In the genomic region with DNA sequence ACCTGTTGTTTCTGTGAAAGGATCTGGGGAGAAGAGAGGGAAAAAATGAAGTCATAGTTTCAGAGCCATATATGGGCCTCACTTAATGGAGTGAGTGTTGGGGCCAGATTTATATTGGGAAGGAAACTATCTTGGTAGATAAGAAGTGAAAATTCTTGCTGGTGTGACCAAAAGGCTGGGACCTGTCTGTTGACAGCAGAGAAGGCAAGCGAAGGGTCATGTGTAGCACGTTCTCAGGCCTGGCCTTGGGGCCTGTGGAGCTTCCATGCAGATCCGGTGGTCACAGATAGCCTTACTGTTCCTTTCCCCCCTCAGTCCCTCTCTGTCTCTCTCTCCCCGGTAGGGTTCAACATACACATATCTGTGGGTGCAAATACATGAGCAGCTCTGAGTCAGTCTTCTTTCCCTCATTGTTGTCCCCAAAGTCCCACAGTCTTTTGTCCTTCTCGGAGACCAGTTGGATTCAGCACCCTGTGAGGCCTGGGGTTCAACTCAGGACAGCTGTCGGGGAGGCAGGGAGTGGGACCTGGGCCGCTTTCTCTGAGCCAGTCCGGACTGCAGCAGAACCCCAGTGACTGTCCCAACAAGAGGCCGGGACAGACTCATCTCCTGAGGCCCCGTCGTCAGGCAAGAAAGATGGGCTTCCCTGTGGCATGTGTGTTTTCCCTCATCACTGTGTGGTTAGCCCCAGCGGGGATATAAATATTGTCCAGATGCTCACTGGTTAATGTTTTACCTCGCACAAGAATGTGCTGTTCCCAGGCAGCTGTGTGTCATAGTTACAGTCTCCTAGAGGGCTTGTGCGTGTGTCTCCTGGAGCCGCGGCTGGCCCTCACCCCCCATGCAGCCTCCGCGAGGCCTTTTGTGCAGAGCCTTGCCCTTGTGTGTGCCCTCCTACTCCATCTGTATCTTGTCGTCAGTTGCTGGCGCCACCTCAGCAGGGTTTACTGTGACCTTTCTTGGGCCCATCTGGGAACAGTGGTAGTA, we compare ENCODE assay signal across 14 cellular contexts. TPM values are rescaled to one million over a fixed set of nuclear protein-coding genes. Genes with fewer than 3 reads are reported as not detected.
A peak's percentile ranks its signal among the peaks of the same experiment; 100 is the strongest.
DNase-seq lines count a peak whose midpoint lies in the region; ATAC-seq and TF ChIP-seq lines count a peak whose summit lies in the region.
"Had no signal": no experiment of that assay in that cellular context is flagged by ENCODE, and none has a peak within 500 bp of the region (broad histone marks: within the 10 kb centered on the region; RNA-seq: fewer than 3 reads in every experiment).

No MANE protein-coding gene starts in this region.

- H3K27ac ChIP-seq in Peyer's patch (peak overlapping the region in 3 of 4 donors; percentile 55 to 87 (median 74)), heart right ventricle (peak overlapping the region; percentile 75 to 96 (median 86))

- H3K36me3 ChIP-seq in Peyer's patch (no peaks in the 10 kb centered on the region), heart right ventricle (no peaks in the 10 kb centered on the region)

- H3K9me3 ChIP-seq in Peyer's patch = no peaks in the 10 kb centered on the region
- H3K9me3 ChIP-seq in heart right ventricle = no peaks in the 10 kb centered on the region

- H3K4me1 ChIP-seq in Peyer's patch (peaks cover 0 to 34% (median 2%) of the 10 kb centered on the region in 4 donors), heart right ventricle (peaks cover 0 to 69% (median 20%) of the 10 kb centered on the region in 9 donors)

- H3K27ac Mint-ChIP-seq in osteocyte (ENCODE audit: unreplicated experiment) = peak overlapping the region; percentile 48
- H3K27ac Mint-ChIP-seq: activated naive CD8-positive, alpha-beta T cell; CD4-positive, alpha-beta T cell had no signal

- H3K4me3 ChIP-seq in Peyer's patch (no peak overlapping the region), heart right ventricle (no peak overlapping the region)

- peaks cover 4% of the 10 kb centered on the region for H3K27me3 Mint-ChIP-seq in osteocyte (ENCODE audit: unreplicated experiment)
- H3K27me3 Mint-ChIP-seq: CD4-positive, alpha-beta T cell had no signal

- intact Hi-C loops in heart right ventricle (cut with DNase I) = loop anchor here in 2 of 10 donors (2.0 to 5.0 kb wide), 3 partner anchors 33 to 60 kb away; a partner anchor contains a TSS

- peak in 1 of 2 donors; percentile 44 for TF ChIP-seq POLR2A in Peyer's patch (IDR thresholded peaks at IDR 0.05)

- TF ChIP-seq CTCF in Peyer's patch (IDR thresholded peaks at IDR 0.05) (peak in 3 of 6 experiments; percentile 3 to 5 (median 5)), heart right ventricle (IDR thresholded peaks at IDR 0.05) (no peak), osteocyte (IDR thresholded peaks at IDR 0.05) (no peak)

- in situ Hi-C loops in Caki2 (cut with HindIII; ENCODE audit: low pct_unique_long_range_greater_than_20kb, low sequenced_read_pairs) = no loop called here

- H3K4me1 Mint-ChIP-seq in osteocyte (ENCODE audit: unreplicated experiment) = peaks cover 6% of the 10 kb centered on the region

- no peaks in the 10 kb centered on the region for H3K36me3 Mint-ChIP-seq in osteocyte (ENCODE audit: unreplicated experiment)
- H3K36me3 Mint-ChIP-seq: activated naive CD8-positive, alpha-beta T cell; naive B cell had no signal

- no peak overlapping the region for H3K4me3 Mint-ChIP-seq in osteocyte (ENCODE audit: unreplicated experiment)
- H3K4me3 Mint-ChIP-seq: activated naive CD8-positive, alpha-beta T cell; CD4-positive, alpha-beta T cell; naive B cell had no signal

- DNase-seq in Caki2 (ENCODE audit: low read depth) = peak; percentile 81
- peak in 2 of 3 donors; percentile 67 to 70 for DNase-seq in Peyer's patch
- peak; percentile 44 to 52 for DNase-seq in heart right ventricle
- DNase-seq in osteocyte (ENCODE audit: extremely low spot score, unreplicated experiment) = no peak
- no peak for DNase-seq in NCI-H446 (lab: John Stamatoyannopoulos, UW)
- DNase-seq in activated gamma-delta T cell (lab: John Stamatoyannopoulos, UW) = no peak
- no peak for DNase-seq in NCI-H774 (lab: John Stamatoyannopoulos, UW)
- DNase-seq: CD4-positive, alpha-beta T cell; effector memory CD4-positive, alpha-beta T cell; GOT3; naive B cell; NCI-H2029 treated with DMSO at 0.1 percent for 48 hours had no signal

- 41 to 58% methylated on average over 20 of the region's 20 CpGs for WGBS in heart right ventricle, 2 donors

- H3K9me3 Mint-ChIP-seq in osteocyte (ENCODE audit: unreplicated experiment) = no peaks in the 10 kb centered on the region
- H3K9me3 Mint-ChIP-seq: CD4-positive, alpha-beta T cell; naive B cell had no signal

- peak; percentile 65 to 86 (median 78) for ATAC-seq in heart right ventricle
- ATAC-seq in GM18870 (IDR thresholded peaks at IDR 0.05; ENCODE audit: unreplicated experiment) = no peak

- H3K27me3 ChIP-seq in Peyer's patch (no peaks in the 10 kb centered on the region), heart right ventricle (no peaks in the 10 kb centered on the region)

RNA-seq across cellular contexts. Expression of a gene that starts 34.7 kb away (rescaled TPM):
- total RNA-seq in Caki2 (2014; rRNA removed; shearing (Covaris generic); ENCODE audit: low replicate concordance) = 14.6 and 28.8 TPM in 2 replicates
- 10 to 100 TPM in 2 of 4 donors, 1 to 10 TPM in 2; 4.4 to 21.2 (median 10.2) TPM for total RNA-seq in Peyer's patch
- 100 to 1,000 TPM in 4 of 10 donors, 10 to 100 TPM in 6; 75.9 to 145 (median 95.6) TPM for total RNA-seq in heart right ventricle
- 10 to 100 TPM; 22.6 to 41.9 TPM for polyA plus RNA-seq in heart right ventricle
- total RNA-seq in osteocyte = 0.46 and 0.60 TPM in 2 replicates
- total RNA-seq: CD4-positive, alpha-beta T cell had no signal

Comparison
In these comparisons a context has a peak if more than half of its experiments do, and no peak if none do; other contexts are left out.
1. DNase-seq: peak in Caki2 (single experiment), Peyer's patch (2 of 3) and heart right ventricle (2 of 2); none in osteocyte (single experiment), NCI-H446 (0 of 2), activated gamma-delta T cell (single experiment) and NCI-H774 (single experiment).